In genomic region chr19:50432658-50433057, GRCh38 we compare ENCODE assay signal across 8 cellular contexts. TPM values are rescaled to one million over a fixed set of nuclear protein-coding genes. Genes with fewer than 3 reads are reported as not detected.
DNase-seq lines count a peak whose midpoint lies in the region; ATAC-seq, FAIRE-seq and TF ChIP-seq lines count a peak whose summit lies in the region.

MYBPC2 (plus strand) TSS chr19:50432892; CDS start chr19:50432954, 62 bp downstream.

- H3K36me3 Mint-ChIP-seq in glutamatergic neuron (ENCODE audit: unreplicated experiment): no peaks in the 10 kb centered on the region

- H3K9me3 ChIP-seq in SJSA1 (replicated peaks) (no peaks in the 10 kb centered on the region), small intestine (ENCODE audit: control insufficient read depth, low read depth) (no peaks in the 10 kb centered on the region)

- H3K36me3 ChIP-seq in SJSA1 (no peaks in the 10 kb centered on the region), small intestine (ENCODE audit: control insufficient read depth in 2 of 2, insufficient read depth in 2 of 2, low read length in 2 of 2) (no peaks in the 10 kb centered on the region)

- peaks cover 7% of the 10 kb centered on the region for H3K27me3 Mint-ChIP-seq in glutamatergic neuron (ENCODE audit: unreplicated experiment)

- TF ChIP-seq CTCF in glutamatergic neuron (IDR thresholded peaks at IDR 0.05; ENCODE audit: partially characterized antibody, unreplicated experiment): no peak

- peaks cover 68% of the 10 kb centered on the region for H3K27me3 ChIP-seq in SJSA1 (replicated peaks)
- peaks cover 4 to 9% of the 10 kb centered on the region in 2 donors for H3K27me3 ChIP-seq in small intestine (ENCODE audit: control insufficient read depth in 2 of 2, insufficient read depth in 2 of 2, low read length in 2 of 2)

- no peak for FAIRE-seq in small intestine (lab: Jason Lieb, UNC)

- peak within 1 kb of the TSS; percentile 86 for H3K4me3 Mint-ChIP-seq in glutamatergic neuron (ENCODE audit: unreplicated experiment)

- H3K27ac ChIP-seq in SJSA1: no peak within 1 kb of the TSS
- peak within 1 kb of the TSS in 1 of 2 donors; percentile 45 for H3K27ac ChIP-seq in small intestine (ENCODE audit: low read depth in 1 of 2, low read length in 1 of 2)

- peaks cover 4% of the 10 kb centered on the region; the same call in 1 of the 2 replicates for H3K4me1 ChIP-seq in SJSA1 (replicated peaks)
- peaks cover 0 to 3% of the 10 kb centered on the region in 2 donors for H3K4me1 ChIP-seq in small intestine (ENCODE audit: control insufficient read depth in 2 of 2, insufficient read depth in 1 of 2, low read depth in 1 of 2, low read length in 1 of 2)

- H3K4me3 ChIP-seq in SJSA1 (peak within 1 kb of the TSS; percentile 22), small intestine (ENCODE audit: low read depth in 1 of 2, low read length in 2 of 2) (peak within 1 kb of the TSS; percentile 48 to 63)

- peaks cover 7% of the 10 kb centered on the region for H3K9me3 Mint-ChIP-seq in glutamatergic neuron (ENCODE audit: unreplicated experiment)

- no peak for ATAC-seq in HG03354 (IDR thresholded peaks at IDR 0.05; ENCODE audit: poor library complexity, severe bottlenecking, unreplicated experiment)

- 6 to 12% (median 9%) methylated on average over 13 of the region's 13 CpGs for WGBS in small intestine, 3 donors

- peak within 1 kb of the TSS; percentile 59 for H3K27ac Mint-ChIP-seq in glutamatergic neuron (ENCODE audit: unreplicated experiment)

- DNase-seq in NCI-H1417 (lab: John Stamatoyannopoulos, UW): peak in 2 of 3 experiments; percentile 30 to 62
- DNase-seq in NCI-H1417 treated with DMSO at 0.1 percent for 48 hours (lab: John Stamatoyannopoulos, UW): no peak
- DNase-seq in SJSA1 (ENCODE audit: low read depth in 1 of 2, low spot score in 2 of 2): no peak
- DNase-seq in glutamatergic neuron: no peak
- no peak for DNase-seq in small intestine
- no peak for DNase-seq in activated CD8-positive, alpha-beta memory T cell treated with anti-CD3 and anti-CD28 coated beads, Interleukin-2, amount 50 U/mL, for 4 hours
- no peak for DNase-seq in HuH-7 (ENCODE audit: low spot score)

- peaks cover 10% of the 10 kb centered on the region for H3K4me1 Mint-ChIP-seq in glutamatergic neuron (ENCODE audit: low read depth, unreplicated experiment)

RNA-seq across cellular contexts. Expression of gene MYBPC2, which starts in this region (rescaled TPM):
- total RNA-seq in SJSA1 (2014; rRNA removed; shearing (Covaris generic)): not detected in 2 replicates
- total RNA-seq in glutamatergic neuron (ENCODE audit: unreplicated experiment): 0.61 TPM
- polyA plus RNA-seq in small intestine: under 1 TPM in 1 of 3 donors, not detected in 2; 0.27 TPM

Comparison
In these comparisons a context has a peak if more than half of its experiments do, and no peak if none do; other contexts are left out.
1. DNase-seq: peak in NCI-H1417 (2 of 3); none in NCI-H1417 treated with DMSO at 0.1 percent for 48 hours (single experiment), SJSA1 (0 of 2), glutamatergic neuron (single experiment), small intestine (single experiment), activated CD8-positive, alpha-beta memory T cell treated with anti-CD3 and anti-CD28 coated beads, Interleukin-2, amount 50 U/mL, for 4 hours (single experiment) and HuH-7 (single experiment).